Comparison of ENCODE assay signal across 8 cellular contexts in genomic region chr9:111631071-111631971, GRCh38. TPM values are rescaled to one million over a fixed set of nuclear protein-coding genes. Genes with fewer than 3 reads are reported as not detected.
DNase-seq lines count a peak whose midpoint lies in the region; ATAC-seq, FAIRE-seq and TF ChIP-seq lines count a peak whose summit lies in the region.

DNAJC25 (plus strand) TSS chr9:111631334; CDS start chr9:111631408, 74 bp downstream.

- peak; percentile 96 to 97 for ATAC-seq in naive B cell (ENCODE audit: low read depth in 2 of 2)
- ATAC-seq in stimulated activated effector memory CD8-positive, alpha-beta T cell treated with anti-CD3 and anti-CD28 coated beads, Interleukin-12 subunit alpha, Interleukin-12 subunit beta, amount 100 ng/mL, for 72 hours: peak; percentile 98

- no peak for TF ChIP-seq CTCF in DOHH2 (IDR thresholded peaks at IDR 0.05; ENCODE audit: low read depth, low read length, poor library complexity, severe bottlenecking)

- peak within 1 kb of the TSS; percentile 93 for H3K27ac Mint-ChIP-seq in activated T-helper 1 cell treated with anti-CD3 and anti-CD28 coated beads, Interleukin-12 subunit alpha, Interleukin-12 subunit beta, Interleukin-2, Interleukin-4 antibody, amounts not matched to agents 30 ng/mL and 10 ng/mL and 1 ng/mL, durations not matched to agents 14 hours and 24 hours and 36 hours
- H3K27ac Mint-ChIP-seq in naive B cell: peak within 1 kb of the TSS; percentile 92 to 97 (median 95)
- peak within 1 kb of the TSS; percentile 89 for H3K27ac Mint-ChIP-seq in stimulated activated effector memory CD8-positive, alpha-beta T cell treated with anti-CD3 and anti-CD28 coated beads, Interleukin-12 subunit alpha, Interleukin-12 subunit beta, amount 100 ng/mL, for 72 hours

- H2AFZ ChIP-seq in GM23248 (peak within 1 kb of the TSS; percentile 99), Karpas-422 (ENCODE audit: low read length) (peak within 1 kb of the TSS; percentile 100)

- peak within 1 kb of the TSS; percentile 90 for H3K4me2 ChIP-seq in DOHH2 (ENCODE audit: low read length)
- peak within 1 kb of the TSS; percentile 92 for H3K4me2 ChIP-seq in GM23248 (ENCODE audit: unreplicated experiment)
- peak within 1 kb of the TSS; percentile 98 for H3K4me2 ChIP-seq in Karpas-422 (ENCODE audit: low read depth, low read length, poor library complexity, severe bottlenecking)

- intact Hi-C loops in activated T-helper 1 cell treated with anti-CD3 and anti-CD28 coated beads, Interleukin-12 subunit alpha, Interleukin-12 subunit beta, Interleukin-2, Interleukin-4 antibody, amounts not matched to agents 30 ng/mL and 10 ng/mL and 1 ng/mL, durations not matched to agents 14 hours and 24 hours and 36 hours (cut with micrococcal nuclease): loop anchor here (1.0 to 10.0 kb wide), 11 partner anchors 30 to 1374 kb away; partner anchors contain the start of genes ECPAS, GNG10, HSDL2 and KIAA1958

- H3K27ac ChIP-seq in DOHH2 (ENCODE audit: low read depth, low read length) (peak within 1 kb of the TSS; percentile 48), GM23248 (peak within 1 kb of the TSS; percentile 80), Karpas-422 (ENCODE audit: low read length) (peak within 1 kb of the TSS; percentile 59)

- H3F3A ChIP-seq in DOHH2 (ENCODE audit: control insufficient read depth, insufficient read depth): no peaks in the 10 kb centered on the region
- H3F3A ChIP-seq in GM23248 (ENCODE audit: insufficient read depth): no peaks in the 10 kb centered on the region

- no peaks in the 10 kb centered on the region for H3K27me3 ChIP-seq in DOHH2 (ENCODE audit: control insufficient read depth, low read length)
- no peaks in the 10 kb centered on the region for H3K27me3 ChIP-seq in GM23248 (replicated peaks; ENCODE audit: insufficient read depth)
- no peaks in the 10 kb centered on the region for H3K27me3 ChIP-seq in Karpas-422 (ENCODE audit: low read length)

- DNase-seq in GM23248 (peak; percentile 99), Karpas-422 (peak; percentile 99), RCC 7860 (ENCODE audit: low spot score) (peak; percentile 99), fibroblast of gingiva (ENCODE audit: low read depth) (peak; percentile 99), naive B cell (peak; percentile 98)
- DNase-seq in activated T-helper 1 cell treated with anti-CD3 and anti-CD28 coated beads, Interleukin-12 subunit alpha, Interleukin-12 subunit beta, Interleukin-2, Interleukin-4 antibody, amounts not matched to agents 30 ng/mL and 10 ng/mL and 1 ng/mL, durations not matched to agents 14 hours and 24 hours and 36 hours (ENCODE audit: low spot score): peak; percentile 97
- DNase-seq in stimulated activated effector memory CD8-positive, alpha-beta T cell treated with anti-CD3 and anti-CD28 coated beads, Interleukin-12 subunit alpha, Interleukin-12 subunit beta, amount 100 ng/mL, for 72 hours (ENCODE audit: low spot score in 2 of 2): peak; percentile 90 to 95

- WGBS in GM23248 (ENCODE audit: low coverage in 1 of 2, low lambda C conversion rate in 2 of 2, missing lambda C conversion rate in 2 of 2), 2 experiments: 1% methylated on average over 68 to 84 of the region's 88 CpGs

- peaks cover 12% of the 10 kb centered on the region for H3K36me3 Mint-ChIP-seq in activated T-helper 1 cell treated with anti-CD3 and anti-CD28 coated beads, Interleukin-12 subunit alpha, Interleukin-12 subunit beta, Interleukin-2, Interleukin-4 antibody, amounts not matched to agents 30 ng/mL and 10 ng/mL and 1 ng/mL, durations not matched to agents 14 hours and 24 hours and 36 hours (ENCODE audit: low read depth)
- no peaks in the 10 kb centered on the region for H3K36me3 Mint-ChIP-seq in naive B cell
- peaks cover 30% of the 10 kb centered on the region for H3K36me3 Mint-ChIP-seq in stimulated activated effector memory CD8-positive, alpha-beta T cell treated with anti-CD3 and anti-CD28 coated beads, Interleukin-12 subunit alpha, Interleukin-12 subunit beta, amount 100 ng/mL, for 72 hours

- peaks cover 3% of the 10 kb centered on the region for H3K27me3 Mint-ChIP-seq in activated T-helper 1 cell treated with anti-CD3 and anti-CD28 coated beads, Interleukin-12 subunit alpha, Interleukin-12 subunit beta, Interleukin-2, Interleukin-4 antibody, amounts not matched to agents 30 ng/mL and 10 ng/mL and 1 ng/mL, durations not matched to agents 14 hours and 24 hours and 36 hours (ENCODE audit: insufficient read depth)
- H3K27me3 Mint-ChIP-seq in naive B cell: no peaks in the 10 kb centered on the region

- H3K36me3 ChIP-seq in DOHH2 (ENCODE audit: control insufficient read depth, low read length): peaks cover 36% of the 10 kb centered on the region
- no peaks in the 10 kb centered on the region for H3K36me3 ChIP-seq in GM23248 (ENCODE audit: low read depth)
- H3K36me3 ChIP-seq in Karpas-422 (ENCODE audit: insufficient read depth, low read length): peaks cover 32% of the 10 kb centered on the region

- H3K79me2 ChIP-seq in DOHH2 (ENCODE audit: control insufficient read depth, low read length): peaks cover 51% of the 10 kb centered on the region
- H3K79me2 ChIP-seq in GM23248 (ENCODE audit: insufficient read depth): peaks cover 51% of the 10 kb centered on the region
- peaks cover 55% of the 10 kb centered on the region for H3K79me2 ChIP-seq in Karpas-422 (ENCODE audit: low read length)

- in situ Hi-C loops in GM23248 (cut with MboI): no loop called here

- H3K4me3 ChIP-seq in DOHH2 (ENCODE audit: low read length) (peak within 1 kb of the TSS; percentile 88), GM23248 (peak within 1 kb of the TSS; percentile 89), Karpas-422 (ENCODE audit: low read length) (peak within 1 kb of the TSS; percentile 80)

- H3K4me1 ChIP-seq in DOHH2 (ENCODE audit: control insufficient read depth, low read length) (peaks cover 27% of the 10 kb centered on the region), GM23248 (ENCODE audit: insufficient read depth) (peaks cover 36% of the 10 kb centered on the region), Karpas-422 (ENCODE audit: low read length) (peaks cover 35% of the 10 kb centered on the region)

- H3K9me2 ChIP-seq in DOHH2 (replicated peaks; ENCODE audit: control insufficient read depth, low read length) (no peaks in the 10 kb centered on the region), GM23248 (ENCODE audit: insufficient read depth) (no peaks in the 10 kb centered on the region), Karpas-422 (replicated peaks; ENCODE audit: insufficient read depth, low read length) (no peaks in the 10 kb centered on the region)

- H3K9me3 Mint-ChIP-seq in activated T-helper 1 cell treated with anti-CD3 and anti-CD28 coated beads, Interleukin-12 subunit alpha, Interleukin-12 subunit beta, Interleukin-2, Interleukin-4 antibody, amounts not matched to agents 30 ng/mL and 10 ng/mL and 1 ng/mL, durations not matched to agents 14 hours and 24 hours and 36 hours: no peaks in the 10 kb centered on the region
- no peaks in the 10 kb centered on the region for H3K9me3 Mint-ChIP-seq in naive B cell
- H3K9me3 Mint-ChIP-seq in stimulated activated effector memory CD8-positive, alpha-beta T cell treated with anti-CD3 and anti-CD28 coated beads, Interleukin-12 subunit alpha, Interleukin-12 subunit beta, amount 100 ng/mL, for 72 hours: no peaks in the 10 kb centered on the region

- H4K20me1 ChIP-seq in DOHH2 (ENCODE audit: control insufficient read depth, insufficient read depth, low read depth, low read length) (peaks cover 13% of the 10 kb centered on the region; the same call in 1 of the 2 replicates), GM23248 (ENCODE audit: insufficient read depth) (peaks cover 18% of the 10 kb centered on the region), Karpas-422 (ENCODE audit: insufficient read depth, low read depth, low read length) (peaks cover 34% of the 10 kb centered on the region)

- peak within 1 kb of the TSS; percentile 98 for H3K4me3 Mint-ChIP-seq in activated T-helper 1 cell treated with anti-CD3 and anti-CD28 coated beads, Interleukin-12 subunit alpha, Interleukin-12 subunit beta, Interleukin-2, Interleukin-4 antibody, amounts not matched to agents 30 ng/mL and 10 ng/mL and 1 ng/mL, durations not matched to agents 14 hours and 24 hours and 36 hours
- H3K4me3 Mint-ChIP-seq in naive B cell: peak within 1 kb of the TSS; percentile 95 to 100 (median 97)
- H3K4me3 Mint-ChIP-seq in stimulated activated effector memory CD8-positive, alpha-beta T cell treated with anti-CD3 and anti-CD28 coated beads, Interleukin-12 subunit alpha, Interleukin-12 subunit beta, amount 100 ng/mL, for 72 hours: peak within 1 kb of the TSS; percentile 94

- peaks cover 54% of the 10 kb centered on the region for H3K4me1 Mint-ChIP-seq in activated T-helper 1 cell treated with anti-CD3 and anti-CD28 coated beads, Interleukin-12 subunit alpha, Interleukin-12 subunit beta, Interleukin-2, Interleukin-4 antibody, amounts not matched to agents 30 ng/mL and 10 ng/mL and 1 ng/mL, durations not matched to agents 14 hours and 24 hours and 36 hours (ENCODE audit: low read depth)
- H3K4me1 Mint-ChIP-seq in naive B cell: peaks cover 18 to 36% (median 34%) of the 10 kb centered on the region in 3 donors
- H3K4me1 Mint-ChIP-seq in stimulated activated effector memory CD8-positive, alpha-beta T cell treated with anti-CD3 and anti-CD28 coated beads, Interleukin-12 subunit alpha, Interleukin-12 subunit beta, amount 100 ng/mL, for 72 hours: peaks cover 42% of the 10 kb centered on the region

- H3K9ac ChIP-seq in GM23248 (peak within 1 kb of the TSS; percentile 95), Karpas-422 (ENCODE audit: low read length) (peak within 1 kb of the TSS; percentile 88)

- peak; percentile 83 for FAIRE-seq in RCC 7860 (lab: Jason Lieb, UNC)

- H3K9me3 ChIP-seq in DOHH2 (ENCODE audit: control insufficient read depth, insufficient read depth, low read length): no peaks in the 10 kb centered on the region
- H3K9me3 ChIP-seq in GM23248 (ENCODE audit: low read depth): no peaks in the 10 kb centered on the region
- H3K9me3 ChIP-seq in Karpas-422 (ENCODE audit: low read length): no peaks in the 10 kb centered on the region

RNA-seq across cellular contexts. Expression of gene DNAJC25, which starts in this region (rescaled TPM):
- 14.4 and 15.0 TPM in 2 replicates for total RNA-seq in GM23248 (2014; rRNA removed; shearing (Covaris generic))
- polyA plus RNA-seq in GM23248 (2016; fragmentation: Nextera tagmentation; extraction: Ambion mirVana): 10.2 and 11.2 TPM in 2 replicates
- 8.7 and 10.2 TPM in 2 replicates for total RNA-seq in Karpas-422 (2014; rRNA removed; shearing (Covaris generic); ENCODE audit: low replicate concordance)
- total RNA-seq in activated T-helper 1 cell treated with anti-CD3 and anti-CD28 coated beads, Interleukin-12 subunit alpha, Interleukin-12 subunit beta, Interleukin-2, Interleukin-4 antibody, amounts not matched to agents 30 ng/mL and 10 ng/mL and 1 ng/mL, durations not matched to agents 14 hours and 24 hours and 36 hours: 5.8 and 6.1 TPM in 2 replicates
- 1 to 10 TPM; 1.9 to 3.6 (median 2.5) TPM for polyA plus RNA-seq in naive B cell (ENCODE audit: low read depth in 6 of 6)

Comparison
In these comparisons a context has a peak if more than half of its experiments do, and no peak if none do; other contexts are left out.
1. Peak in every context shown above with its lines: DNase-seq, ATAC-seq, H3K4me3 ChIP-seq and H3K27ac ChIP-seq.